In the genomic region with DNA sequence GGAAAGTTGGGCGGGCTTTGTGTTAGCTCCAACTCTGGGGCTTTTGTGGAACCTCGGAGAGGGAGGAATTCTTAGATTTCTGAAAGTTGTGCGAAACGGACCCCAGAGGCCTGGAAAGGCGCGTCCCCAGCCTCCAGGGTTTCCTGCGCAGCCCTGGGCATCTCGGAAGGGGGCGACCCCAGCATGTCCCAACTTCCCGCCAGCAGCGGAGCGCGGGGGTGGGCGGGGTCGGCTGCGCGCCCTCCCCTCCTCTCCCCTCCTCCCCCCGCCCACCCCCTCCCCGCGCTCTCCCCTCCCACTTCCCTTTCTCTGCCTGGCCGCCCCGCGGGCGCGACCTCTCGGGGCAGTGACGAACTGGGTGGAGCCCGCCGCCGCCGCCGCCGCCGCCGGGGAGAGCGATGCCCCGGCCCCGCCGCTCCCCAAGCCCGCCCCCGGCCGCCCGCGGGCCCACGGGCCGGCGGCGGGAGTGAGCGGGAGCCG, we compare ENCODE assay signal across 1 cellular context.
TF ChIP-seq lines count a peak whose summit lies in the region.

No MANE protein-coding gene starts in this region.

TF ChIP-seq in PFSK-1, 5 proteins besides CTCF, POLR2A, EP300 and RAD21 (continued from another document):
- TF ChIP-seq, protein P1, sequence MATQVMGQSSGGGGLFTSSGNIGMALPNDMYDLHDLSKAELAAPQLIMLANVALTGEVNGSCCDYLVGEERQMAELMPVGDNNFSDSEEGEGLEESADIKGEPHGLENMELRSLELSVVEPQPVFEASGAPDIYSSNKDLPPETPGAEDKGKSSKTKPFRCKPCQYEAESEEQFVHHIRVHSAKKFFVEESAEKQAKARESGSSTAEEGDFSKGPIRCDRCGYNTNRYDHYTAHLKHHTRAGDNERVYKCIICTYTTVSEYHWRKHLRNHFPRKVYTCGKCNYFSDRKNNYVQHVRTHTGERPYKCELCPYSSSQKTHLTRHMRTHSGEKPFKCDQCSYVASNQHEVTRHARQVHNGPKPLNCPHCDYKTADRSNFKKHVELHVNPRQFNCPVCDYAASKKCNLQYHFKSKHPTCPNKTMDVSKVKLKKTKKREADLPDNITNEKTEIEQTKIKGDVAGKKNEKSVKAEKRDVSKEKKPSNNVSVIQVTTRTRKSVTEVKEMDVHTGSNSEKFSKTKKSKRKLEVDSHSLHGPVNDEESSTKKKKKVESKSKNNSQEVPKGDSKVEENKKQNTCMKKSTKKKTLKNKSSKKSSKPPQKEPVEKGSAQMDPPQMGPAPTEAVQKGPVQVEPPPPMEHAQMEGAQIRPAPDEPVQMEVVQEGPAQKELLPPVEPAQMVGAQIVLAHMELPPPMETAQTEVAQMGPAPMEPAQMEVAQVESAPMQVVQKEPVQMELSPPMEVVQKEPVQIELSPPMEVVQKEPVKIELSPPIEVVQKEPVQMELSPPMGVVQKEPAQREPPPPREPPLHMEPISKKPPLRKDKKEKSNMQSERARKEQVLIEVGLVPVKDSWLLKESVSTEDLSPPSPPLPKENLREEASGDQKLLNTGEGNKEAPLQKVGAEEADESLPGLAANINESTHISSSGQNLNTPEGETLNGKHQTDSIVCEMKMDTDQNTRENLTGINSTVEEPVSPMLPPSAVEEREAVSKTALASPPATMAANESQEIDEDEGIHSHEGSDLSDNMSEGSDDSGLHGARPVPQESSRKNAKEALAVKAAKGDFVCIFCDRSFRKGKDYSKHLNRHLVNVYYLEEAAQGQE (IDR thresholded peaks at IDR 0.05; ENCODE audit: insufficient read depth in 1 of 2, low read depth in 2 of 2, low read length in 2 of 2) = no peak
- no peak for TF ChIP-seq TAF1 (IDR thresholded peaks at IDR 0.05; ENCODE audit: borderline replicate concordance, insufficient read depth, low read length)
TF ChIP-seq in PFSK-1: peak in this region for 1.
